Comparison of ENCODE assay signal across 8 cellular contexts in genomic region chr4:145937021-145937861, GRCh38.
A peak's percentile ranks its signal among the peaks of the same experiment; 100 is the strongest.
DNase-seq lines count a peak whose midpoint lies in the region; ATAC-seq and TF ChIP-seq lines count a peak whose summit lies in the region.

No MANE protein-coding gene starts in this region.

- ATAC-seq in GM19463 (IDR thresholded peaks at IDR 0.05; ENCODE audit: unreplicated experiment) = peak; percentile 13

- TF ChIP-seq CTCF in C4-2B (conservative IDR thresholded peaks at IDR 0.05) = no peak
- TF ChIP-seq CTCF in MM.1S (IDR thresholded peaks at IDR 0.05; ENCODE audit: low read length) = no peak
- TF ChIP-seq CTCF in choroid plexus epithelial cell (conservative IDR thresholded peaks at IDR 0.05; ENCODE audit: low read depth, low read length) = no peak

- H4K20me1 ChIP-seq in MM.1S (ENCODE audit: insufficient read depth, low read length) = no peaks in the 10 kb centered on the region

- peak overlapping the region; percentile 66; the same call in 1 of the 2 replicates for H3K4me2 ChIP-seq in MM.1S (ENCODE audit: low read depth, low read length)

- peaks cover 42% of the 10 kb centered on the region for H3F3A ChIP-seq in MM.1S (ENCODE audit: insufficient read depth, low read length)

- no peaks in the 10 kb centered on the region for H3K9me2 ChIP-seq in MM.1S (replicated peaks; ENCODE audit: insufficient read depth, low read length)

- H3K4me3 ChIP-seq in MM.1S (ENCODE audit: low read length) (peak overlapping the region; percentile 78), choroid plexus epithelial cell (ENCODE audit: low read depth, low read length) (peak overlapping the region; percentile 89)

- H3K27ac ChIP-seq in C4-2B (peak overlapping the region; percentile 97), MM.1S (ENCODE audit: low read length) (peak overlapping the region; percentile 66), layer of hippocampus (ENCODE audit: low read depth, low read length) (peak overlapping the region; percentile 85)

- peaks cover 24% of the 10 kb centered on the region for H3K79me2 ChIP-seq in MM.1S (ENCODE audit: low read length)

- no peaks in the 10 kb centered on the region for H3K36me3 ChIP-seq in MM.1S (replicated peaks; ENCODE audit: insufficient read depth, low read length)

- no peaks in the 10 kb centered on the region for H3K9me3 ChIP-seq in MM.1S (replicated peaks; ENCODE audit: insufficient read depth, low read length)

- peak; percentile 55 for DNase-seq in MM.1S
- peak; percentile 48 to 56 for DNase-seq in activated CD4-positive, alpha-beta T cell treated with anti-CD3 and anti-CD28 coated beads for 4 hours
- peak; percentile 80 for DNase-seq in choroid plexus epithelial cell (ENCODE audit: low read depth)
- DNase-seq in stimulated activated CD4-positive, alpha-beta T cell treated with anti-CD3 and anti-CD28 coated beads, Interleukin-1b, Interleukin-23, amount 100 ng/mL, for 24 hours (ENCODE audit: low read depth in 4 of 4, low spot score in 1 of 4) = peak; percentile 17 to 30 (median 21)
- DNase-seq in dedifferentiated amniotic fluid mesenchymal stem cell (ENCODE audit: extremely low spot score) = no peak

- H3K27me3 ChIP-seq in MM.1S (replicated peaks; ENCODE audit: insufficient read depth, low read length) = peaks cover 19% of the 10 kb centered on the region
- H3K27me3 ChIP-seq in layer of hippocampus (ENCODE audit: control insufficient read depth, insufficient read depth, low read length) = no peaks in the 10 kb centered on the region

- H3K4me1 ChIP-seq in MM.1S (ENCODE audit: low read length) = peaks cover 17% of the 10 kb centered on the region; the same call in 1 of the 2 replicates

- H2AFZ ChIP-seq in MM.1S (ENCODE audit: low read length) = peak overlapping the region; percentile 81

- H3K9ac ChIP-seq in MM.1S (ENCODE audit: low read length) = peak overlapping the region; percentile 70
